ENCODE assay signal across 16 cellular contexts in the genomic region with DNA sequence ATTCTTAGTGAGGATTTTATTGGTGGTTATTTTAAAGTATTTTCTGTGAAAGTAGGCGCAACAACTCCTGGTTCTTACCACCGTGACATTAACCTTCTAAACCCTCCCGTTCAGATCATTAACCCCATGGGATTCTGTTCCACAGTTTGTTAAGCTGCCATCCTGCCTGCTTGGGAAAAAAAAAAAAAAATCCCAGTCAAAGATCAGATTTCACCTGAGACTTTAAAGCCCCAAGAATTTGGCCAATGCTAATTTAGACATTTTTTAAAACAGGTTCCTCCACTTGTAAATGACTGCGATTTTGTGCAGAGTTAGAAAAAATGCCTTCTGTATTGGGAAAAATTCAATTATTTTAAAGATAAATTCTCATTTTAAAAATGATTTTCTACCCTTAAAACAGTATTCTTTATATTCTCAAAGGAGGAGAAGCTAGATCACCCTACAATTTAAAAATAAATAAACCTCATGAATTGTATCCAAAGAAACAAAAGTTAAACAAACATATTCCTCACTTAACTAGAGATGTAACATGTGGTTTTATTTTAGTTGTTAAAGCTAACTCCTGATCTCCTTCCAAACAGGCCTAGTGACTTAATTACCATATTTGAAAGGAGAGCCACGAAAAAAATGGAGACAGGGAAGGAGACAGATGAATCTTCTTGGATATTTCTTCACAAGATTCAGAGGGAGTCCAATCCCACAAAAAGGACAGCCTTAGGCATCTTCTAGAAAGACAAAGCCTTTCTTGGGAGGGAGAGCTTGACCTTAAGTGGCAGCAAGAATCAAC.
DNase-seq lines count a peak whose midpoint lies in the region; ATAC-seq and TF ChIP-seq lines count a peak whose summit lies in the region.
"Had no signal": no experiment of that assay in that cellular context is flagged by ENCODE, and none has a peak within 500 bp of the region (broad histone marks: within the 10 kb centered on the region; RNA-seq: fewer than 3 reads in every experiment).

No MANE protein-coding gene starts in this region.

- peak overlapping the region in 2 of 3 experiments; percentile 21 to 31 for H3K4me3 Mint-ChIP-seq in nephron
- H3K4me3 Mint-ChIP-seq: activated CD8-positive, alpha-beta T cell treated with anti-CD3 and anti-CD28 coated beads, Interleukin-2, amount 10 ng/mL, durations not matched to agents 7 days and 5 days; activated T-helper 17 cell treated with anti-CD3 and anti-CD28 coated beads, Interleukin-2, amount 50 U/mL, for 72 hours had no signal

- peak; percentile 48 for DNase-seq in NCI-H2171 treated with DMSO at 0.1 percent for 48 hours (lab: John Stamatoyannopoulos, UW)
- DNase-seq in esophagus muscularis mucosa (ENCODE audit: extremely low spot score) = no peak
- DNase-seq in suprapubic skin (ENCODE audit: low spot score in 2 of 2) = no peak
- no peak for DNase-seq in COLO668 (lab: John Stamatoyannopoulos, UW; ENCODE audit: unreplicated experiment)
- no peak for DNase-seq in NCI-H748 treated with DMSO at 0.1 percent for 48 hours (lab: John Stamatoyannopoulos, UW)
- DNase-seq: activated CD8-positive, alpha-beta T cell treated with anti-CD3 and anti-CD28 coated beads, Interleukin-2, amount 10 ng/mL, durations not matched to agents 7 days and 5 days; GOT3; naive B cell; NCI-H2107; SK-N-SH; stimulated activated CD4-positive, alpha-beta T cell treated with anti-CD3 and anti-CD28 coated beads, Interleukin-2, amount 100 ng/mL, for 24 hours had no signal

- H3K27ac Mint-ChIP-seq in nephron = peak overlapping the region; percentile 83 to 96 (median 90)
- H3K27ac Mint-ChIP-seq: activated CD8-positive, alpha-beta T cell treated with anti-CD3 and anti-CD28 coated beads, Interleukin-2, amount 10 ng/mL, durations not matched to agents 7 days and 5 days; activated T-helper 17 cell treated with anti-CD3 and anti-CD28 coated beads, Interleukin-2, amount 50 U/mL, for 72 hours had no signal

- no peak for TF ChIP-seq CTCF in esophagus muscularis mucosa (IDR thresholded peaks at IDR 0.05)
- no peak for TF ChIP-seq CTCF in nephron (IDR thresholded peaks at IDR 0.05; ENCODE audit: unreplicated experiment in 3 of 3)
- no peak for TF ChIP-seq CTCF in suprapubic skin (IDR thresholded peaks at IDR 0.05)

- H3K27ac ChIP-seq in esophagus muscularis mucosa (replicated peaks in 1 of 4) = peak overlapping the region; percentile 3 to 64 (median 28)
- H3K27ac ChIP-seq in suprapubic skin = peak overlapping the region; percentile 75
- H3K27ac ChIP-seq: BLaER1 treated with 17β-estradiol and CSF1 and Interleukin-3, amounts not matched to agents 10 nM and 100 nM had no signal

- no peaks in the 10 kb centered on the region for H3K27me3 ChIP-seq in esophagus muscularis mucosa
- H3K27me3 ChIP-seq in suprapubic skin = no peaks in the 10 kb centered on the region
- H3K27me3 ChIP-seq: BLaER1 treated with 17β-estradiol and CSF1 and Interleukin-3, amounts not matched to agents 10 nM and 100 nM had no signal

- H3K36me3 ChIP-seq in esophagus muscularis mucosa (no peaks in the 10 kb centered on the region), suprapubic skin (no peaks in the 10 kb centered on the region)

- intact Hi-C loops in esophagus muscularis mucosa (cut with DNase I) = no loop called here

- TF ChIP-seq POLR2A in esophagus muscularis mucosa (IDR thresholded peaks at IDR 0.05; ENCODE audit: low read depth) (no peak), suprapubic skin (IDR thresholded peaks at IDR 0.05) (no peak)

- H3K27me3 Mint-ChIP-seq in nephron (ENCODE audit: low read depth) = no peaks in the 10 kb centered on the region
- H3K27me3 Mint-ChIP-seq: activated T-helper 17 cell treated with anti-CD3 and anti-CD28 coated beads, Interleukin-2, amount 50 U/mL, for 72 hours; naive B cell had no signal

- no peak overlapping the region for H3K4me3 ChIP-seq in esophagus muscularis mucosa
- H3K4me3 ChIP-seq in suprapubic skin = no peak overlapping the region
- H3K4me3 ChIP-seq: BLaER1 treated with 17β-estradiol and CSF1 and Interleukin-3, amounts not matched to agents 10 nM and 100 nM had no signal

- peaks cover 13 to 45% (median 37%) of the 10 kb centered on the region in 4 donors for H3K4me1 ChIP-seq in esophagus muscularis mucosa
- peaks cover 82% of the 10 kb centered on the region for H3K4me1 ChIP-seq in suprapubic skin

- ATAC-seq in HG02885 (IDR thresholded peaks at IDR 0.05; ENCODE audit: poor library complexity, unreplicated experiment) (no peak), HG02623 (IDR thresholded peaks at IDR 0.05; ENCODE audit: unreplicated experiment) (no peak)
- ATAC-seq: activated CD8-positive, alpha-beta T cell treated with anti-CD3 and anti-CD28 coated beads, Interleukin-2, amount 10 ng/mL, durations not matched to agents 7 days and 5 days; activated T-helper 17 cell treated with anti-CD3 and anti-CD28 coated beads, Interleukin-2, amount 50 U/mL, for 72 hours had no signal

- WGBS in esophagus muscularis mucosa = 68% methylated on average over 5 of the region's 5 CpGs
- WGBS in suprapubic skin = 44% methylated on average over 5 of the region's 5 CpGs

- H3K9me3 Mint-ChIP-seq in nephron = no peaks in the 10 kb centered on the region
- H3K9me3 Mint-ChIP-seq: activated T-helper 17 cell treated with anti-CD3 and anti-CD28 coated beads, Interleukin-2, amount 50 U/mL, for 72 hours had no signal

- TF ChIP-seq EP300 in esophagus muscularis mucosa (IDR thresholded peaks at IDR 0.05) (no peak), suprapubic skin (IDR thresholded peaks at IDR 0.05) (no peak)

- peaks cover 2% of the 10 kb centered on the region for H3K36me3 Mint-ChIP-seq in nephron (ENCODE audit: low read depth)

- H3K9me3 ChIP-seq in esophagus muscularis mucosa = no peaks in the 10 kb centered on the region
- no peaks in the 10 kb centered on the region for H3K9me3 ChIP-seq in suprapubic skin
- H3K9me3 ChIP-seq: BLaER1 treated with 17β-estradiol and CSF1 and Interleukin-3, amounts not matched to agents 10 nM and 100 nM; SK-N-SH had no signal

- peaks cover 95% of the 10 kb centered on the region for H3K4me1 Mint-ChIP-seq in nephron
- H3K4me1 Mint-ChIP-seq: activated T-helper 17 cell treated with anti-CD3 and anti-CD28 coated beads, Interleukin-2, amount 50 U/mL, for 72 hours had no signal
